In genomic region chr2:209663149-209663548, GRCh38 we compare ENCODE assay signal across 11 cellular contexts.
DNase-seq lines count a peak whose midpoint lies in the region; ATAC-seq and TF ChIP-seq lines count a peak whose summit lies in the region.
"Had no signal": no experiment of that assay in that cellular context is flagged by ENCODE, and none has a peak within 500 bp of the region (broad histone marks: within the 10 kb centered on the region; RNA-seq: fewer than 3 reads in every experiment).

No MANE protein-coding gene starts in this region.

- intact Hi-C loops in adrenal gland (cut with DNase I) (no loop called here), uterus (cut with DNase I; ENCODE audit: low total_unique reads) (no loop called here), stomach (cut with DNase I; ENCODE audit: low total_unique reads) (no loop called here), left lung (cut with DNase I) (no loop called here)

- WGBS in adrenal gland, 4 donors: 24 to 28% (median 26%) methylated on average over 5 of the region's 5 CpGs
- WGBS in stomach, 5 donors: 14 to 54% (median 40%) methylated on average over 5 of the region's 5 CpGs

- TF ChIP-seq CTCF in adrenal gland (IDR thresholded peaks at IDR 0.05): no peak
- no peak for TF ChIP-seq CTCF in uterus (IDR thresholded peaks at IDR 0.05)
- no peak for TF ChIP-seq CTCF in stomach (IDR thresholded peaks at IDR 0.05)
- no peak for TF ChIP-seq CTCF in left lung (IDR thresholded peaks at IDR 0.05)

- H3K9me3 ChIP-seq in adrenal gland (replicated peaks in 1 of 3) (no peaks in the 10 kb centered on the region), uterus (no peaks in the 10 kb centered on the region), stomach (no peaks in the 10 kb centered on the region), left lung (no peaks in the 10 kb centered on the region)

- H3K4me1 ChIP-seq in adrenal gland (replicated peaks in 1 of 2): no peaks in the 10 kb centered on the region
- no peaks in the 10 kb centered on the region for H3K4me1 ChIP-seq in uterus
- no peaks in the 10 kb centered on the region for H3K4me1 ChIP-seq in stomach
- H3K4me1 ChIP-seq in left lung: no peaks in the 10 kb centered on the region

- ATAC-seq in GM18502 (IDR thresholded peaks at IDR 0.05; ENCODE audit: poor library complexity, unreplicated experiment) (peak; percentile 52), HG03442 (IDR thresholded peaks at IDR 0.05; ENCODE audit: unreplicated experiment) (peak; percentile 68), left lung (no peak)
- ATAC-seq: K562; naive thymus-derived CD8-positive, alpha-beta T cell had no signal

- H3K4me3 ChIP-seq in adrenal gland (no peak overlapping the region), uterus (no peak overlapping the region), stomach (no peak overlapping the region), left lung (no peak overlapping the region)
- H3K4me3 ChIP-seq: K562 had no signal

- no peak for TF ChIP-seq POLR2A in adrenal gland (IDR thresholded peaks at IDR 0.05)
- TF ChIP-seq POLR2A in uterus (IDR thresholded peaks at IDR 0.05): no peak
- TF ChIP-seq POLR2A in stomach (IDR thresholded peaks at IDR 0.05): no peak

- H3K27me3 ChIP-seq in adrenal gland (no peaks in the 10 kb centered on the region), uterus (no peaks in the 10 kb centered on the region), stomach (no peaks in the 10 kb centered on the region), left lung (no peaks in the 10 kb centered on the region)

- no peaks in the 10 kb centered on the region for H3K36me3 ChIP-seq in adrenal gland (replicated peaks in 1 of 2)
- H3K36me3 ChIP-seq in uterus: no peaks in the 10 kb centered on the region
- no peaks in the 10 kb centered on the region for H3K36me3 ChIP-seq in stomach
- H3K36me3 ChIP-seq in left lung: no peaks in the 10 kb centered on the region

- TF ChIP-seq EP300 in stomach (IDR thresholded peaks at IDR 0.05): no peak

- DNase-seq in adrenal gland (peak in 4 of 7 donors; percentile 7 to 85 (median 25)), kidney tubule cell (ENCODE audit: low spot score) (peak; percentile 48), uterus (no peak), stomach (no peak), NCI-H1930 (lab: John Stamatoyannopoulos, UW) (no peak), left lung (no peak)
- DNase-seq: DMS79 treated with DMSO at 0.1 percent for 48 hours; naive thymus-derived CD8-positive, alpha-beta T cell had no signal

- H3K27ac ChIP-seq in adrenal gland: peak overlapping the region in 1 of 5 donors; percentile 17
- no peak overlapping the region for H3K27ac ChIP-seq in uterus
- no peak overlapping the region for H3K27ac ChIP-seq in stomach
- H3K27ac ChIP-seq in left lung: no peak overlapping the region

Comparison
In these comparisons a context has a peak if more than half of its experiments do, and no peak if none do; other contexts are left out.
1. DNase-seq: peak in adrenal gland (4 of 7) and kidney tubule cell (single experiment); none in uterus (0 of 2), stomach (single experiment), NCI-H1930 (0 of 2) and left lung (0 of 2).